Comparison of ENCODE assay signal across 27 cellular contexts in the genomic region with DNA sequence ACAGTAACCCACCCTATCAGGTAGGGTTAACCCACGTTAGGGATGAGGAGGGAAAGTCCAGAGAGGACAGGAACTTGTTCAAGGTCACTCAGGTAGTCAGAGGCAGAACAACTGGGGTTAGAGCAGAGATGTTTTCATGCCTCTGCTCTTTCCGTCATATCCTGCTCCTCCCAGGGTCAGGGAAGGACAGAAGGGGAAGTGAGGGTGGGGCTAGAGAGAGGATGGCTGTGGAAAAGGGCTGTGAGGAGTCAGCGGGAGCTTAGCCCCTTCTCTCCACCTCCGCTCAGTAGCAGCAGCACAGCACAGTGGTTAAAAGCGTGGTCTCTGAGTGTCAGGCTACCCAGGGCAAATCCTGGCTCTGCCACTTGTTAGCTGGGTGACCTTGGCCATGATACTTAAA. TPM values are rescaled to one million over a fixed set of nuclear protein-coding genes. Genes with fewer than 3 reads are reported as not detected.
DNase-seq lines count a peak whose midpoint lies in the region; ATAC-seq, FAIRE-seq and TF ChIP-seq lines count a peak whose summit lies in the region.
"Had no signal": no experiment of that assay in that cellular context is flagged by ENCODE, and none has a peak within 500 bp of the region (broad histone marks: within the 10 kb centered on the region; RNA-seq: fewer than 3 reads in every experiment).

No MANE protein-coding gene starts in this region.

- DNase-seq in GM23338 (ENCODE audit: low spot score) (peak; percentile 23), KBM-7 (peak; percentile 9), H1 (ENCODE audit: low read depth in 1 of 2, low spot score in 2 of 2) (no peak), neural progenitor cell (ENCODE audit: low spot score) (no peak), NCI-H2081 (lab: John Stamatoyannopoulos, UW) (no peak), SW480 (ENCODE audit: low spot score) (no peak), GM10266 (ENCODE audit: extremely low spot score) (no peak)
- DNase-seq: Caco-2, MM.1S, NCI-H1092 treated with DMSO at 0.1 percent for 48 hours, NCI-H1436, NCI-H187, NCI-H2171 treated with DMSO at 0.1 percent for 48 hours, NCI-H446, NCI-H524 treated with DMSO at 0.1 percent for 48 hours, NCI-H774, Right ventricle myocardium superior, RPMI8226, T-cell had no signal

- H4K20me1 ChIP-seq in GM23338 (replicated peaks; ENCODE audit: insufficient read depth) (no peaks in the 10 kb centered on the region), H1 (replicated peaks in 1 of 2; ENCODE audit: control insufficient read depth in 1 of 2, insufficient read depth in 2 of 2, low read length in 2 of 2) (no peaks in the 10 kb centered on the region), neural progenitor cell (ENCODE audit: low read depth) (no peaks in the 10 kb centered on the region)

- H3K4me3 Mint-ChIP-seq in GM23338 (no peak overlapping the region), neural progenitor cell (no peak overlapping the region)
- H3K4me3 Mint-ChIP-seq: CD8-positive, alpha-beta T cell; T-cell had no signal

- TF ChIP-seq EP300 in H1 (IDR thresholded peaks at IDR 0.05; ENCODE audit: borderline replicate concordance in 1 of 2, low read depth in 2 of 2, low read length in 2 of 2) = no peak

- no peaks in the 10 kb centered on the region for H3K27me3 ChIP-seq in GM23338 (ENCODE audit: insufficient read depth)
- no peaks in the 10 kb centered on the region for H3K27me3 ChIP-seq in H1 (replicated peaks in 1 of 4; ENCODE audit: control insufficient read depth in 3 of 4, extremely low read depth in 1 of 4, insufficient read depth in 3 of 4, low read length in 3 of 4)
- no peaks in the 10 kb centered on the region for H3K27me3 ChIP-seq in neural progenitor cell

- H3K27me3 Mint-ChIP-seq in GM23338 (ENCODE audit: insufficient read depth, low read depth, poor library complexity) (peaks cover 4% of the 10 kb centered on the region), neural progenitor cell (ENCODE audit: insufficient read depth, low read depth) (no peaks in the 10 kb centered on the region)

- H2AFZ ChIP-seq in GM23338 (peak overlapping the region; percentile 38), H1 (ENCODE audit: low read length) (peak overlapping the region; percentile 92), neural progenitor cell (replicated peaks) (no peak overlapping the region)

- no peaks in the 10 kb centered on the region for H3K79me1 ChIP-seq in H1 (ENCODE audit: low read depth, low read length)

- peak; percentile 72 for ATAC-seq in GM23338
- ATAC-seq: A549; CD8-positive, alpha-beta T cell; GM12878; T-cell had no signal

- H3K9me3 ChIP-seq in H1 (ENCODE audit: insufficient read depth in 2 of 2, low read depth in 1 of 2, low read length in 1 of 2) (no peaks in the 10 kb centered on the region), neural progenitor cell (ENCODE audit: low read depth) (no peaks in the 10 kb centered on the region)
- H3K9me3 ChIP-seq: A549, Caco-2, SJSA1 had no signal

- no peak overlapping the region for H2BK15ac ChIP-seq in H1 (ENCODE audit: low read length)

- TF ChIP-seq CTCF in GM23338 (conservative IDR thresholded peaks at IDR 0.05; ENCODE audit: low read depth in 2 of 2) (no peak), H1 (IDR thresholded peaks at IDR 0.05; ENCODE audit: control extremely low read depth in 1 of 3, insufficient read depth in 1 of 3, low read depth in 1 of 3, low read length in 3 of 3) (no peak), neural progenitor cell (IDR thresholded peaks at IDR 0.05) (no peak), GM10266 (IDR thresholded peaks at IDR 0.05; ENCODE audit: control insufficient read depth, insufficient read depth, low read depth, missing control alignments) (no peak)

- no peak overlapping the region for H2BK5ac ChIP-seq in H1 (ENCODE audit: low read depth, low read length)

- H3K4me2 ChIP-seq in GM23338 (no peak overlapping the region), H1 (ENCODE audit: insufficient read depth in 1 of 2, low read depth in 2 of 2, low read length in 2 of 2) (no peak overlapping the region), neural progenitor cell (no peak overlapping the region)
- H3K4me2 ChIP-seq: A549, KMS-11 had no signal

- H3F3A ChIP-seq in GM23338 (replicated peaks; ENCODE audit: low read depth) = no peaks in the 10 kb centered on the region
- no peaks in the 10 kb centered on the region for H3F3A ChIP-seq in neural progenitor cell (ENCODE audit: low read depth)

- no peak overlapping the region for H3K27ac Mint-ChIP-seq in GM23338
- H3K27ac Mint-ChIP-seq in neural progenitor cell = peak overlapping the region; percentile 30
- H3K27ac Mint-ChIP-seq: CD8-positive, alpha-beta T cell; T-cell had no signal

- H3K9me3 Mint-ChIP-seq in GM23338 (no peaks in the 10 kb centered on the region), neural progenitor cell (no peaks in the 10 kb centered on the region)
- H3K9me3 Mint-ChIP-seq: CD8-positive, alpha-beta T cell; T-cell had no signal

- TF ChIP-seq RAD21 in H1 (IDR thresholded peaks at IDR 0.05 in 1 of 2, conservative IDR thresholded peaks at IDR 0.05 in 1 of 2; ENCODE audit: low read depth in 2 of 2, low read length in 2 of 2) = no peak

- no peak overlapping the region for H3K14ac ChIP-seq in H1 (ENCODE audit: insufficient read length)

- H3K36me3 ChIP-seq in GM23338 (ENCODE audit: insufficient read depth) = no peaks in the 10 kb centered on the region
- H3K36me3 ChIP-seq in H1 (ENCODE audit: control insufficient read depth in 2 of 4, insufficient read depth in 4 of 4, low read length in 3 of 4) = no peaks in the 10 kb centered on the region
- no peaks in the 10 kb centered on the region for H3K36me3 ChIP-seq in neural progenitor cell
- H3K36me3 ChIP-seq: SJSA1 had no signal

- H3K18ac ChIP-seq in H1 (ENCODE audit: extremely low read depth, low read length) = no peak overlapping the region

- in situ Hi-C loops in KBM-7 (cut with MboI; ENCODE audit: low pct_unique_long_range_greater_than_20kb, low sequenced_read_pairs) = no loop called here

- H3K4me1 ChIP-seq in GM23338 (ENCODE audit: insufficient read depth) (no peaks in the 10 kb centered on the region), H1 (replicated peaks in 1 of 4; ENCODE audit: control insufficient read depth in 3 of 4, insufficient read depth in 4 of 4, low read length in 3 of 4) (peaks cover 0 to 4% (median 0%) of the 10 kb centered on the region in 4 experiments; a peak in 1 of 7 replicates), neural progenitor cell (peaks cover 3% of the 10 kb centered on the region)
- H3K4me1 ChIP-seq: A549, Caco-2, SJSA1 had no signal

- H2BK20ac ChIP-seq in H1 (ENCODE audit: low read length) = no peak overlapping the region

- H3K4me3 ChIP-seq in GM23338 = no peak overlapping the region
- H3K4me3 ChIP-seq in H1 (ENCODE audit: extremely low read depth in 1 of 4, insufficient read depth in 2 of 4, low read depth in 3 of 4, low read length in 4 of 4) = no peak overlapping the region
- no peak overlapping the region for H3K4me3 ChIP-seq in neural progenitor cell
- H3K4me3 ChIP-seq: A549, GM12878, SJSA1 had no signal

- no peak overlapping the region for H4K8ac ChIP-seq in H1 (ENCODE audit: extremely low read depth, insufficient read depth, low read length)

- H3K36me3 Mint-ChIP-seq in GM23338 (ENCODE audit: low read depth) (no peaks in the 10 kb centered on the region), neural progenitor cell (no peaks in the 10 kb centered on the region)
- H3K36me3 Mint-ChIP-seq: CD8-positive, alpha-beta T cell; T-cell had no signal

- no peak overlapping the region for H3K23ac ChIP-seq in H1 (ENCODE audit: insufficient read length)

- H4K5ac ChIP-seq in H1 (ENCODE audit: insufficient read length, low read depth, low read length) = no peak overlapping the region

- H4K91ac ChIP-seq in H1 (replicated peaks; ENCODE audit: insufficient read length, low read length) = no peak overlapping the region

- H3K56ac ChIP-seq in H1 (replicated peaks; ENCODE audit: insufficient read length, low read depth, low read length) = no peak overlapping the region

- H3K79me2 ChIP-seq in GM23338 (replicated peaks; ENCODE audit: insufficient read depth) = no peaks in the 10 kb centered on the region
- H3K79me2 ChIP-seq in H1 (ENCODE audit: control insufficient read depth in 1 of 2, insufficient read depth in 2 of 2, low read length in 2 of 2) = no peaks in the 10 kb centered on the region
- H3K79me2 ChIP-seq in neural progenitor cell (ENCODE audit: low read depth) = no peaks in the 10 kb centered on the region

- 75% methylated on average over 5 of the region's 5 CpGs; no CpG with 5 or more reads in 1 of the 2 experiments for WGBS in H1 (ENCODE audit: extremely low coverage in 1 of 2, insufficient coverage in 1 of 2, insufficient read length in 1 of 2, insufficient replicate concordance in 2 of 2, low coverage in 1 of 2, low lambda C conversion rate in 2 of 2, missing lambda C conversion rate in 1 of 2), 2 experiments

- H3K4me1 Mint-ChIP-seq in GM23338 (peaks cover 10% of the 10 kb centered on the region; the same call in 2 of the 3 replicates), neural progenitor cell (peaks cover 4% of the 10 kb centered on the region)
- H3K4me1 Mint-ChIP-seq: T-cell had no signal

- H3K23me2 ChIP-seq in H1 (ENCODE audit: low read depth, low read length) = no peaks in the 10 kb centered on the region

- H3K9ac ChIP-seq in H1 (replicated peaks in 1 of 4; ENCODE audit: extremely low read depth in 1 of 4, low read depth in 3 of 4, low read length in 3 of 4) (no peak overlapping the region), neural progenitor cell (no peak overlapping the region)
- H3K9ac ChIP-seq: KMS-11 had no signal

- no peak overlapping the region for H3K4ac ChIP-seq in H1 (replicated peaks; ENCODE audit: insufficient read length, low read depth, low read length)

- H3K27ac ChIP-seq in GM23338 (ENCODE audit: low read depth) = no peak overlapping the region
- H3K27ac ChIP-seq in H1 (ENCODE audit: low read depth, low read length) = no peak overlapping the region
- H3K27ac ChIP-seq in neural progenitor cell = no peak overlapping the region
- H3K27ac ChIP-seq: A549, C4-2B, KMS-11, SJSA1 had no signal

- CTCF ChIA-PET in H1 (lab: Charles Lee; ENCODE audit: partially characterized antibody) = interaction anchor here (0.9 to 1.1 kb wide), 2 partner anchors 17 to 24 kb away, joined by 3 read pairs; no protein-coding TSS in a partner anchor

- no peak for TF ChIP-seq POLR2A in H1 (IDR thresholded peaks at IDR 0.05; ENCODE audit: control extremely low read depth in 1 of 2, low read depth in 2 of 2, low read length in 2 of 2)

- no peak overlapping the region for H2AK5ac ChIP-seq in H1 (ENCODE audit: low read depth, low read length)

- no peak overlapping the region; the same call in 1 of the 2 replicates for H2BK12ac ChIP-seq in H1 (ENCODE audit: low read depth, low read length)

- H2BK120ac ChIP-seq in H1 (replicated peaks; ENCODE audit: low read depth, low read length) = no peak overlapping the region

- peaks cover 4% of the 10 kb centered on the region for H3K9me2 ChIP-seq in GM23338 (ENCODE audit: insufficient read depth)

- FAIRE-seq in H1 (lab: Jason Lieb, UNC) = no peak
- FAIRE-seq: A549, G401.6, GM12878, HTR-8/SVneo had no signal

- POLR2A ChIA-PET in H1 (lab: Charles Lee; ENCODE audit: partially characterized antibody) = no interaction called here

RNA-seq across cellular contexts. Expression of gene DDX20, which starts 36.5 kb away (rescaled TPM):
- total RNA-seq in GM23338 (2014; rRNA removed; shearing (Covaris generic)) = 38.3 and 54.4 TPM in 2 replicates
- 11.9 and 12.8 TPM in 2 replicates for polyA plus RNA-seq in GM23338 (2016; fragmentation: Nextera tagmentation; extraction: Ambion mirVana)
- total RNA-seq in H1 (2021; fragmentation: NEBNext Ultra II Directional; extraction: Animal tissue kit (Norgen Biotek cat#: 25700)) = 24.7 and 25.4 TPM in 2 replicates
- 5.4 and 7.5 TPM in 2 replicates for polyA plus RNA-seq in H1 (2011; rRNA removed)
- polyA plus RNA-seq in H1 (2011; cell fraction: cytosol; rRNA removed) = 9.9 TPM
- 5.2 TPM for polyA plus RNA-seq in H1 (2011; cell fraction: nucleus; rRNA removed)
- polyA plus RNA-seq in H1 (2012, experiment 1 of 2) = 11.0 to 15.2 TPM (median 12.3 TPM) in 4 replicates
- 2.0 TPM for polyA plus RNA-seq in H1 (2012, experiment 2 of 2)
- 14.9 TPM for polyA plus RNA-seq in H1 (2013, experiment 1 of 2)
- polyA plus RNA-seq in H1 (2013, experiment 2 of 2) = 14.6 TPM
- polyA minus RNA-seq in H1 (2011; rRNA and poly(A)+ RNA removed) = 12.3 and 17.1 TPM in 2 replicates
- polyA minus RNA-seq in H1 (2011; cell fraction: cytosol; rRNA and poly(A)+ RNA removed) = 13.5 TPM
- 16.8 TPM for polyA minus RNA-seq in H1 (2011; cell fraction: nucleus; rRNA and poly(A)+ RNA removed)
- 30.4 and 31.9 TPM in 2 replicates for total RNA-seq in neural progenitor cell (ENCODE audit: low replicate concordance)

RNA-seq across cellular contexts. Expression of gene INKA2, which starts 53.1 kb away (rescaled TPM):
- total RNA-seq in GM23338 (2014; rRNA removed; shearing (Covaris generic)) = 8.4 and 10.3 TPM in 2 replicates
- 2.8 and 3.7 TPM in 2 replicates for polyA plus RNA-seq in GM23338 (2016; fragmentation: Nextera tagmentation; extraction: Ambion mirVana)
- total RNA-seq in H1 (2021; fragmentation: NEBNext Ultra II Directional; extraction: Animal tissue kit (Norgen Biotek cat#: 25700)) = 10.9 and 11.5 TPM in 2 replicates
- 4.2 and 5.7 TPM in 2 replicates for polyA plus RNA-seq in H1 (2011; rRNA removed)
- polyA plus RNA-seq in H1 (2011; cell fraction: cytosol; rRNA removed) = 5.8 TPM
- polyA plus RNA-seq in H1 (2011; cell fraction: nucleus; rRNA removed) = 7.1 TPM
- polyA plus RNA-seq in H1 (2012, experiment 1 of 2) = 9.7 to 13.7 TPM (median 10.9 TPM) in 4 replicates
- 6.0 TPM for polyA plus RNA-seq in H1 (2012, experiment 2 of 2)
- 2.7 TPM for polyA plus RNA-seq in H1 (2013, experiment 1 of 2)
- polyA plus RNA-seq in H1 (2013, experiment 2 of 2) = 2.4 TPM
- polyA minus RNA-seq in H1 (2011; rRNA and poly(A)+ RNA removed) = 9.7 and 10.6 TPM in 2 replicates
- polyA minus RNA-seq in H1 (2011; cell fraction: cytosol; rRNA and poly(A)+ RNA removed) = 3.5 TPM
- 15.2 TPM for polyA minus RNA-seq in H1 (2011; cell fraction: nucleus; rRNA and poly(A)+ RNA removed)
- total RNA-seq in neural progenitor cell (ENCODE audit: low replicate concordance) = 2.4 TPM in 1 of 2 replicates, not detected in the other

Comparison
In these comparisons a context has a peak if more than half of its experiments do, and no peak if none do; other contexts are left out.
1. DNase-seq: peak in GM23338 (single experiment) and KBM-7 (single experiment); none in H1 (0 of 2), neural progenitor cell (single experiment), NCI-H2081 (0 of 2), SW480 (single experiment) and GM10266 (single experiment).